ENCODE assay signal across 10 cellular contexts in genomic region chr10:97726636-97727178, GRCh38. TPM values are rescaled to one million over a fixed set of nuclear protein-coding genes. Genes with fewer than 3 reads are reported as not detected.
A peak's percentile ranks its signal among the peaks of the same experiment; 100 is the strongest.
DNase-seq lines count a peak whose midpoint lies in the region; ATAC-seq and TF ChIP-seq lines count a peak whose summit lies in the region.
"Had no signal": no experiment of that assay in that cellular context is flagged by ENCODE, and none has a peak within 500 bp of the region (broad histone marks: within the 10 kb centered on the region; RNA-seq: fewer than 3 reads in every experiment).

No MANE protein-coding gene starts in this region.

- intact Hi-C loops in Right ventricle myocardium superior (cut with DNase I): no loop called here

- H3K4ac ChIP-seq in mesenchymal stem cell (ENCODE audit: low read depth in 1 of 2, low read length in 2 of 2): peak overlapping the region in 1 of 2 experiments; percentile 83

- H3K23ac ChIP-seq in mesenchymal stem cell (ENCODE audit: low read length in 2 of 2): no peak overlapping the region

- H3K9me3 ChIP-seq in right atrium auricular region: no peaks in the 10 kb centered on the region
- H3K9me3 ChIP-seq in mesenchymal stem cell (ENCODE audit: control insufficient read depth, low read length): no peaks in the 10 kb centered on the region
- H3K9me3 ChIP-seq: Peyer's patch had no signal

- H2AK5ac ChIP-seq in mesenchymal stem cell (ENCODE audit: low read length, severe bottlenecking): no peak overlapping the region

- 36% methylated on average over 7 of the region's 8 CpGs for WGBS in mesenchymal stem cell

- H3K4me1 ChIP-seq in right atrium auricular region (peaks cover 0 to 4% of the 10 kb centered on the region in 2 donors), mesenchymal stem cell (ENCODE audit: control insufficient read depth, insufficient read depth, low read depth, low read length) (no peaks in the 10 kb centered on the region)

- H2BK5ac ChIP-seq in mesenchymal stem cell (ENCODE audit: low read depth, low read length, poor library complexity, severe bottlenecking): no peak overlapping the region

- H3K4me3 ChIP-seq in right atrium auricular region: no peak overlapping the region
- peak overlapping the region; percentile 39 to 52 for H3K4me3 ChIP-seq in mesenchymal stem cell (ENCODE audit: insufficient read depth in 1 of 2, low read depth in 1 of 2, low read length in 2 of 2)

- peak overlapping the region; percentile 12 for H3K9ac ChIP-seq in mesenchymal stem cell (ENCODE audit: low read length)

- peak overlapping the region in 1 of 2 experiments; percentile 45 for H2BK12ac ChIP-seq in mesenchymal stem cell (ENCODE audit: low read length in 2 of 2)

- H3K27ac ChIP-seq in right atrium auricular region (peak overlapping the region in 1 of 2 donors; percentile 38), mesenchymal stem cell (ENCODE audit: low read length, poor library complexity, severe bottlenecking) (peak overlapping the region; percentile 77)

- no peak for TF ChIP-seq CTCF in right atrium auricular region (IDR thresholded peaks at IDR 0.05)

- H3K4me2 ChIP-seq in mesenchymal stem cell (ENCODE audit: low read length, poor library complexity, severe bottlenecking): peak overlapping the region; percentile 48

- H2BK120ac ChIP-seq in mesenchymal stem cell (ENCODE audit: low read depth, low read length): no peak overlapping the region

- no peaks in the 10 kb centered on the region for H3K79me1 ChIP-seq in mesenchymal stem cell (replicated peaks; ENCODE audit: low read length, poor library complexity, severe bottlenecking)

- H4K91ac ChIP-seq in mesenchymal stem cell (ENCODE audit: low read length): no peak overlapping the region

- H3K14ac ChIP-seq in mesenchymal stem cell (ENCODE audit: low read length in 2 of 2): peak overlapping the region in 1 of 2 experiments; percentile 36

- no peaks in the 10 kb centered on the region for H3K36me3 ChIP-seq in right atrium auricular region
- peaks cover 0 to 6% of the 10 kb centered on the region in 2 experiments for H3K36me3 ChIP-seq in mesenchymal stem cell (ENCODE audit: control insufficient read depth in 1 of 2, insufficient read depth in 2 of 2, low read depth in 1 of 2, low read length in 2 of 2)
- H3K36me3 ChIP-seq: Peyer's patch had no signal

- H4K8ac ChIP-seq in mesenchymal stem cell (ENCODE audit: low read length): no peak overlapping the region

- DNase-seq in Right ventricle myocardium superior (no peak), right atrium auricular region (ENCODE audit: low spot score) (no peak), dermis blood vessel endothelial cell (peak; percentile 78), mesenchymal stem cell (peak; percentile 87), NCI-H2196 (lab: John Stamatoyannopoulos, UW; ENCODE audit: unreplicated experiment) (no peak), NCI-H1436 treated with DMSO at 0.1 percent for 48 hours (lab: John Stamatoyannopoulos, UW) (no peak), COLO668 (lab: John Stamatoyannopoulos, UW; ENCODE audit: unreplicated experiment) (no peak), cortex of kidney (lab: John Stamatoyannopoulos, UW) (no peak)
- DNase-seq: CD8-positive, alpha-beta T cell had no signal

- ATAC-seq in Right ventricle myocardium superior (ENCODE audit: poor library complexity): peak; percentile 45
- ATAC-seq: CD8-positive, alpha-beta T cell had no signal

- H2BK15ac ChIP-seq in mesenchymal stem cell (ENCODE audit: low read depth, poor library complexity, severe bottlenecking): no peak overlapping the region

- peak overlapping the region in 1 of 2 experiments; percentile 91 for H3K18ac ChIP-seq in mesenchymal stem cell (ENCODE audit: low read depth in 1 of 2, low read length in 2 of 2)

- no peak overlapping the region for H2AFZ ChIP-seq in mesenchymal stem cell (ENCODE audit: low read depth, low read length)

- H3K27me3 ChIP-seq in right atrium auricular region (no peaks in the 10 kb centered on the region), mesenchymal stem cell (ENCODE audit: control insufficient read depth in 1 of 2, insufficient read depth in 1 of 2, low read length in 2 of 2) (no peaks in the 10 kb centered on the region)
- H3K27me3 ChIP-seq: Peyer's patch had no signal

RNA-seq across cellular contexts. Expression of gene ZFYVE27, which starts 10.2 kb away (rescaled TPM):
- total RNA-seq in Right ventricle myocardium superior (10.6 TPM), right atrium auricular region (10 to 100 TPM; 14.6 to 16.1 TPM), dermis blood vessel endothelial cell (19.6 and 20.6 TPM in 2 replicates)
- 9.1 TPM for polyA plus RNA-seq in mesenchymal stem cell (2013, experiment 1 of 2)
- 8.1 TPM for polyA plus RNA-seq in mesenchymal stem cell (2013, experiment 2 of 2)

RNA-seq across cellular contexts. Expression of gene MARVELD1, which starts 13.2 kb away (rescaled TPM):
- total RNA-seq in Right ventricle myocardium superior (6.4 TPM), right atrium auricular region (10 to 100 TPM in 1 of 2 donors, 1 to 10 TPM in 1; 8.5 to 26.5 TPM), dermis blood vessel endothelial cell (18.2 and 24.4 TPM in 2 replicates)
- 67.9 TPM for polyA plus RNA-seq in mesenchymal stem cell (2013, experiment 1 of 2)
- polyA plus RNA-seq in mesenchymal stem cell (2013, experiment 2 of 2): 69.0 TPM

RNA-seq across cellular contexts. Expression of gene AVPI1, which starts 39.7 kb away (rescaled TPM):
- total RNA-seq in Right ventricle myocardium superior: 7.9 TPM
- total RNA-seq in right atrium auricular region: 10 to 100 TPM; 10.5 to 23.7 TPM
- total RNA-seq in dermis blood vessel endothelial cell: 4.4 and 5.6 TPM in 2 replicates
- 5.8 TPM for polyA plus RNA-seq in mesenchymal stem cell (2013, experiment 1 of 2)
- polyA plus RNA-seq in mesenchymal stem cell (2013, experiment 2 of 2): 5.8 TPM

RNA-seq across cellular contexts. Expression of gene SFRP5, which starts 45.1 kb away (rescaled TPM):
- total RNA-seq in Right ventricle myocardium superior: 2.1 TPM
- 100 to 1,000 TPM; 140 to 260 TPM for total RNA-seq in right atrium auricular region
- not detected in 2 replicates for total RNA-seq in dermis blood vessel endothelial cell
- not detected for polyA plus RNA-seq in mesenchymal stem cell (2013, experiment 1 of 2)
- polyA plus RNA-seq in mesenchymal stem cell (2013, experiment 2 of 2): not detected

Comparison
In these comparisons a context has a peak if more than half of its experiments do, and no peak if none do; other contexts are left out.
1. DNase-seq: peak in dermis blood vessel endothelial cell (single experiment) and mesenchymal stem cell (single experiment); none in Right ventricle myocardium superior (single experiment), right atrium auricular region (single experiment), NCI-H2196 (single experiment), NCI-H1436 treated with DMSO at 0.1 percent for 48 hours (single experiment), COLO668 (single experiment) and cortex of kidney (single experiment).
2. H3K4me3 ChIP-seq: peak in mesenchymal stem cell (2 of 2); none in right atrium auricular region (0 of 2).